ENCODE assay signal across 16 cellular contexts in genomic region chr20:32709528-32710121, GRCh38. TPM values are rescaled to one million over a fixed set of nuclear protein-coding genes. Genes with fewer than 3 reads are reported as not detected.
DNase-seq lines count a peak whose midpoint lies in the region; ATAC-seq and TF ChIP-seq lines count a peak whose summit lies in the region.
"Had no signal": no experiment of that assay in that cellular context is flagged by ENCODE, and none has a peak within 500 bp of the region (broad histone marks: within the 10 kb centered on the region; RNA-seq: fewer than 3 reads in every experiment).

No MANE protein-coding gene starts in this region.

- H2BK5ac ChIP-seq in H9 (ENCODE audit: insufficient read length, low read length), result no peak overlapping the region

- no peak overlapping the region for H3K23ac ChIP-seq in H9 (ENCODE audit: insufficient read length, low read depth, low read length)

- H3K14ac ChIP-seq in H9 (ENCODE audit: insufficient read depth, low read length), result no peak overlapping the region

- peaks cover 30 to 31% of the 10 kb centered on the region in 2 experiments for H3K4me1 Mint-ChIP-seq in H9
- peaks cover 7% of the 10 kb centered on the region for H3K4me1 Mint-ChIP-seq in activated naive CD4-positive, alpha-beta T cell treated with anti-CD3 and anti-CD28 coated beads for 36 hours (ENCODE audit: low read depth)

- no peak overlapping the region for H3K4me3 Mint-ChIP-seq in H9
- H3K4me3 Mint-ChIP-seq in activated naive CD4-positive, alpha-beta T cell treated with anti-CD3 and anti-CD28 coated beads for 36 hours, result no peak overlapping the region
- H3K4me3 Mint-ChIP-seq: CD4-positive, alpha-beta memory T cell; memory B cell had no signal

- H3K9ac ChIP-seq in H9 (ENCODE audit: extremely low read depth, insufficient read length, low read length), result no peak overlapping the region
- no peak overlapping the region for H3K9ac ChIP-seq in parathyroid adenoma

- CTCF ChIA-PET in activated naive CD4-positive, alpha-beta T cell treated with anti-CD3 and anti-CD28 coated beads for 36 hours (lab: Charles Lee), result interaction anchor here (0.6 to 1.5 kb wide), 2 partner anchors 37 to 68 kb away, joined by 3 to 6 read pairs; no protein-coding TSS in a partner anchor

- H3K4me2 ChIP-seq in H9 (ENCODE audit: insufficient read depth, insufficient read length, low read length) (no peak overlapping the region), parathyroid adenoma (ENCODE audit: low read length) (peak overlapping the region; percentile 17)

- H3K4me3 ChIP-seq in cardiac muscle cell (no peak overlapping the region), parathyroid adenoma (ENCODE audit: low read depth, low read length) (no peak overlapping the region)

- no peaks in the 10 kb centered on the region for H3K23me2 ChIP-seq in H9 (ENCODE audit: insufficient read length, low read depth, low read length, poor library complexity, severe bottlenecking)

- peaks cover 8% of the 10 kb centered on the region for H3K36me3 ChIP-seq in cardiac muscle cell
- H3K36me3 ChIP-seq in parathyroid adenoma (ENCODE audit: control insufficient read depth, insufficient read depth, low read length), result no peaks in the 10 kb centered on the region

- peaks cover 5 to 44% (median 27%) of the 10 kb centered on the region in 3 experiments for H3K36me3 Mint-ChIP-seq in H9 (ENCODE audit: insufficient read depth in 1 of 3, low read depth in 3 of 3)
- peaks cover 12% of the 10 kb centered on the region for H3K36me3 Mint-ChIP-seq in activated naive CD4-positive, alpha-beta T cell treated with anti-CD3 and anti-CD28 coated beads for 36 hours (ENCODE audit: low read depth)

- no peak overlapping the region for H2BK15ac ChIP-seq in H9 (ENCODE audit: low read depth, low read length)

- ATAC-seq in GM19395 (IDR thresholded peaks at IDR 0.05; ENCODE audit: unreplicated experiment), result no peak
- no peak for ATAC-seq in GM19035 (IDR thresholded peaks at IDR 0.05; ENCODE audit: unreplicated experiment)

- no peak overlapping the region for H4K91ac ChIP-seq in H9 (ENCODE audit: insufficient read length, low read depth, low read length)

- H3K56ac ChIP-seq in H9 (ENCODE audit: insufficient read length, low read depth, low read length), result no peak overlapping the region

- peak overlapping the region; percentile 48 to 92 (median 86); a peak in 6 of 7 replicates for H3K27ac Mint-ChIP-seq in H9
- H3K27ac Mint-ChIP-seq in activated naive CD4-positive, alpha-beta T cell treated with anti-CD3 and anti-CD28 coated beads for 36 hours, result no peak overlapping the region
- H3K27ac Mint-ChIP-seq: IgD-negative memory B cell, memory B cell had no signal

- no peak overlapping the region for H2BK20ac ChIP-seq in H9 (ENCODE audit: low read depth, low read length, poor library complexity, severe bottlenecking)

- H3T11ph ChIP-seq in H9 (ENCODE audit: low read length), result no peak overlapping the region

- intact Hi-C loops in activated naive CD4-positive, alpha-beta T cell treated with anti-CD3 and anti-CD28 coated beads for 36 hours (cut with micrococcal nuclease), result no loop called here

- no peak overlapping the region for H4K5ac ChIP-seq in H9 (ENCODE audit: insufficient read length, low read depth, low read length)

- H2BK120ac ChIP-seq in H9 (ENCODE audit: low read depth, low read length, poor library complexity, severe bottlenecking), result no peak overlapping the region

- H3K27me3 ChIP-seq in H9 (ENCODE audit: insufficient read depth, low read length), result no peaks in the 10 kb centered on the region
- H3K27me3 ChIP-seq in cardiac muscle cell, result no peaks in the 10 kb centered on the region
- no peaks in the 10 kb centered on the region for H3K27me3 ChIP-seq in parathyroid adenoma (ENCODE audit: control insufficient read depth, insufficient read depth, low read length)

- H3K79me2 ChIP-seq in H9 (ENCODE audit: insufficient read depth, low read length) (peaks cover 2% of the 10 kb centered on the region; the same call in 1 of the 2 replicates), parathyroid adenoma (no peaks in the 10 kb centered on the region)

- H3K9me3 ChIP-seq in H9 (ENCODE audit: control insufficient read depth, low read depth, low read length) (no peaks in the 10 kb centered on the region), cardiac muscle cell (ENCODE audit: low read depth) (no peaks in the 10 kb centered on the region), parathyroid adenoma (ENCODE audit: control insufficient read depth, low read length) (no peaks in the 10 kb centered on the region)

- H2AFZ ChIP-seq in H9 (ENCODE audit: low read length) (no peak overlapping the region), parathyroid adenoma (no peak overlapping the region)

- H4K20me1 ChIP-seq in H9 (ENCODE audit: control insufficient read depth, insufficient read depth, insufficient read length), result no peaks in the 10 kb centered on the region

- H2BK12ac ChIP-seq in H9 (ENCODE audit: insufficient read length, low read depth, low read length), result no peak overlapping the region

- H2AK5ac ChIP-seq in H9 (ENCODE audit: insufficient read length, low read length), result no peak overlapping the region

- H3K27ac ChIP-seq in H9 (ENCODE audit: insufficient read length, low read depth, low read length), result no peak overlapping the region
- peak overlapping the region; percentile 91 for H3K27ac ChIP-seq in cardiac muscle cell
- peak overlapping the region; percentile 3 for H3K27ac ChIP-seq in parathyroid adenoma
- H3K27ac ChIP-seq: epithelial cell of prostate had no signal

- DNase-seq in H9, result no peak
- peak; percentile 51 for DNase-seq in NCI-H226
- DNase-seq in cardiac muscle cell (ENCODE audit: low read depth in 1 of 2, low spot score in 1 of 2), result peak; percentile 16 to 53
- no peak for DNase-seq in activated naive CD4-positive, alpha-beta T cell treated with anti-CD3 and anti-CD28 coated beads for 36 hours
- DNase-seq in stimulated activated CD4-positive, alpha-beta T cell treated with anti-CD3 and anti-CD28 coated beads, Interleukin-4, amount 100 ng/mL, for 1 hour, result no peak
- DNase-seq: activated effector memory CD4-positive, alpha-beta T cell treated with anti-CD3 and anti-CD28 coated beads, Interleukin-2, amount 50 U/mL, for 16 hours; CD4-positive, alpha-beta memory T cell; hypothalamus; NCI-H1417 treated with DMSO at 0.1 percent for 48 hours; T-helper 1 cell had no signal

- H3K27me3 Mint-ChIP-seq in H9 (ENCODE audit: low read depth), result no peaks in the 10 kb centered on the region
- no peaks in the 10 kb centered on the region for H3K27me3 Mint-ChIP-seq in activated naive CD4-positive, alpha-beta T cell treated with anti-CD3 and anti-CD28 coated beads for 36 hours (ENCODE audit: low read depth)
- H3K27me3 Mint-ChIP-seq: CD4-positive, alpha-beta memory T cell; IgD-negative memory B cell; memory B cell had no signal

- no peak overlapping the region for H3K18ac ChIP-seq in H9 (ENCODE audit: insufficient read length, low read depth, low read length)

- H3K9me3 Mint-ChIP-seq in H9, result no peaks in the 10 kb centered on the region
- H3K9me3 Mint-ChIP-seq in activated naive CD4-positive, alpha-beta T cell treated with anti-CD3 and anti-CD28 coated beads for 36 hours, result no peaks in the 10 kb centered on the region
- H3K9me3 Mint-ChIP-seq: CD4-positive, alpha-beta memory T cell; IgD-negative memory B cell; memory B cell had no signal

- peaks cover 9% of the 10 kb centered on the region; the same call in 1 of the 2 replicates for H3K4me1 ChIP-seq in H9 (ENCODE audit: insufficient read depth, low read length)
- H3K4me1 ChIP-seq in cardiac muscle cell (ENCODE audit: low read depth), result peaks cover 12% of the 10 kb centered on the region
- H3K4me1 ChIP-seq in parathyroid adenoma, result peaks cover 9% of the 10 kb centered on the region

- no CpG with 5 or more reads among the region's 9 CpGs for WGBS in H9 (ENCODE audit: extremely low coverage, insufficient read length, low lambda C conversion rate)

- TF ChIP-seq CTCF in H9 (conservative IDR thresholded peaks at IDR 0.05) (no peak), cardiac muscle cell (IDR thresholded peaks at IDR 0.05; ENCODE audit: low read depth, low read length) (no peak), parathyroid adenoma (IDR thresholded peaks at IDR 0.05) (no peak)

- H3K79me1 ChIP-seq in H9 (ENCODE audit: insufficient read depth, low read depth, low read length, poor library complexity, severe bottlenecking), result no peaks in the 10 kb centered on the region

- H4K8ac ChIP-seq in H9 (replicated peaks; ENCODE audit: insufficient read length, low read depth, low read length), result no peak overlapping the region

- H3K4ac ChIP-seq in H9 (ENCODE audit: low read depth, low read length), result no peak overlapping the region

RNA-seq across cellular contexts. Expression of gene COMMD7, which starts 33.6 kb away (rescaled TPM):
- total RNA-seq in H9 (2021), result 65.0 and 66.1 TPM in 2 replicates
- 36.1 and 51.0 TPM in 2 replicates for total RNA-seq in cardiac muscle cell
- 111 and 156 TPM in 2 replicates for polyA plus RNA-seq in cardiac muscle cell
- 10 to 100 TPM; 33.8 to 36.6 TPM for total RNA-seq in activated naive CD4-positive, alpha-beta T cell treated with anti-CD3 and anti-CD28 coated beads for 36 hours

RNA-seq across cellular contexts. Expression of gene C20orf203, which starts 35.9 kb away (rescaled TPM):
- 0.04 and 0.15 TPM in 2 replicates for total RNA-seq in H9 (2021)
- total RNA-seq in cardiac muscle cell, result 0.18 and 1.6 TPM in 2 replicates
- polyA plus RNA-seq in cardiac muscle cell, result 1.3 and 5.1 TPM in 2 replicates
- total RNA-seq in activated naive CD4-positive, alpha-beta T cell treated with anti-CD3 and anti-CD28 coated beads for 36 hours, result under 1 TPM in 1 of 2 experiments, not detected in 1; 0.07 TPM
- polyA plus RNA-seq: CD4-positive, alpha-beta memory T cell had no signal

RNA-seq across cellular contexts. Expression of gene DNMT3B, which starts 52.6 kb away (rescaled TPM):
- total RNA-seq in H9 (2021), result 980 and 996 TPM in 2 replicates
- total RNA-seq in cardiac muscle cell, result 11.9 and 24.3 TPM in 2 replicates
- 10.2 and 14.8 TPM in 2 replicates for polyA plus RNA-seq in cardiac muscle cell
- total RNA-seq in activated naive CD4-positive, alpha-beta T cell treated with anti-CD3 and anti-CD28 coated beads for 36 hours, result 1 to 10 TPM; 2.0 to 2.2 TPM
- polyA plus RNA-seq: IgD-negative memory B cell had no signal

Comparison
In these comparisons a context has a peak if more than half of its experiments do, and no peak if none do; other contexts are left out.
1. DNase-seq: peak in NCI-H226 (single experiment) and cardiac muscle cell (2 of 2); none in H9 (single experiment), activated naive CD4-positive, alpha-beta T cell treated with anti-CD3 and anti-CD28 coated beads for 36 hours (single experiment) and stimulated activated CD4-positive, alpha-beta T cell treated with anti-CD3 and anti-CD28 coated beads, Interleukin-4, amount 100 ng/mL, for 1 hour (single experiment).
2. RNA of gene DNMT3B, which starts 52.6 kb away (total RNA-seq): 980 to 996 TPM in H9; 11.9 to 24.3 TPM in cardiac muscle cell and 2.0 to 2.2 TPM in activated naive CD4-positive, alpha-beta T cell treated with anti-CD3 and anti-CD28 coated beads for 36 hours; every median in the first group is over 10 times any median in the second.